ENCODE assay signal across 8 cellular contexts in genomic region chr13:109764474-109765292, GRCh38. TPM values are rescaled to one million over a fixed set of nuclear protein-coding genes. Genes with fewer than 3 reads are reported as not detected.
DNase-seq lines count a peak whose midpoint lies in the region; ATAC-seq and TF ChIP-seq lines count a peak whose summit lies in the region.

No MANE protein-coding gene starts in this region.

- peaks cover 0 to 5% (median 0%) of the 10 kb centered on the region in 3 donors for H3K27me3 Mint-ChIP-seq in CD14-positive monocyte (ENCODE audit: low read depth in 3 of 3)
- no peaks in the 10 kb centered on the region for H3K27me3 Mint-ChIP-seq in activated naive CD8-positive, alpha-beta T cell

- H3K4me2 ChIP-seq in Loucy (ENCODE audit: low read depth, low read length, poor library complexity, severe bottlenecking), result peak overlapping the region; percentile 66

- H3F3A ChIP-seq in Loucy (ENCODE audit: low read depth), result no peaks in the 10 kb centered on the region

- peak overlapping the region; percentile 25; the same call in 1 of the 2 replicates for H2AFZ ChIP-seq in Loucy (ENCODE audit: low read length)

- DNase-seq in CD14-positive monocyte (ENCODE audit: low spot score) (peak; percentile 57), kidney epithelial cell (ENCODE audit: low read depth) (no peak), erythroblast (lab: John Stamatoyannopoulos, UW) (no peak)
- no peak for DNase-seq in activated CD4-positive, CD25-positive, alpha-beta regulatory T cell (lab: John Stamatoyannopoulos, UW)

- TF ChIP-seq CTCF in CD14-positive monocyte (IDR thresholded peaks at IDR 0.05) (peak; percentile 22), Loucy (conservative IDR thresholded peaks at IDR 0.05; ENCODE audit: low read length) (peak; percentile 68), kidney epithelial cell (IDR thresholded peaks at IDR 0.05; ENCODE audit: insufficient read depth, low read length, poor library complexity, severe bottlenecking) (peak; percentile 32)

- no peaks in the 10 kb centered on the region for H3K9me3 ChIP-seq in Loucy (ENCODE audit: insufficient read depth, low read depth, low read length)

- peak overlapping the region; percentile 14 for H3K9ac ChIP-seq in Loucy (ENCODE audit: low read depth, low read length, poor library complexity, severe bottlenecking)

- no peaks in the 10 kb centered on the region for H3K36me3 ChIP-seq in Loucy (ENCODE audit: insufficient read depth, low read length)
- H3K36me3 ChIP-seq in kidney epithelial cell (ENCODE audit: control insufficient read depth, insufficient read depth, low read length), result no peaks in the 10 kb centered on the region

- H3K27ac Mint-ChIP-seq in CD14-positive monocyte, result peak overlapping the region; percentile 40 to 85 (median 68)
- H3K27ac Mint-ChIP-seq in activated naive CD8-positive, alpha-beta T cell, result no peak overlapping the region

- ATAC-seq in HG03521 (IDR thresholded peaks at IDR 0.05; ENCODE audit: unreplicated experiment) (no peak), GM21360 (IDR thresholded peaks at IDR 0.05; ENCODE audit: unreplicated experiment) (no peak)

- H3K27me3 ChIP-seq in Loucy (ENCODE audit: insufficient read depth, low read length, poor library complexity, severe bottlenecking) (no peaks in the 10 kb centered on the region), kidney epithelial cell (ENCODE audit: control insufficient read depth, insufficient read depth, low read length) (no peaks in the 10 kb centered on the region)

- H4K20me1 ChIP-seq in Loucy (ENCODE audit: insufficient read depth, low read length, poor library complexity, severe bottlenecking), result no peaks in the 10 kb centered on the region

- peaks cover 13% of the 10 kb centered on the region for H3K4me1 ChIP-seq in Loucy (ENCODE audit: insufficient read depth, low read length, poor library complexity, severe bottlenecking)

- H3K4me1 Mint-ChIP-seq in CD14-positive monocyte, result peaks cover 37% of the 10 kb centered on the region
- H3K4me1 Mint-ChIP-seq in activated naive CD8-positive, alpha-beta T cell (ENCODE audit: low read depth), result peaks cover 51% of the 10 kb centered on the region

- TF ChIP-seq POLR2A in erythroblast (IDR thresholded peaks at IDR 0.05; ENCODE audit: low read length), result no peak

- no peaks in the 10 kb centered on the region for H3K79me2 ChIP-seq in Loucy (ENCODE audit: insufficient read depth, low read length)

- H3K9me2 ChIP-seq in Loucy (replicated peaks; ENCODE audit: low read depth, low read length), result no peaks in the 10 kb centered on the region

- peaks cover 0 to under 1% (median 0%) of the 10 kb centered on the region in 7 donors for H3K9me3 Mint-ChIP-seq in CD14-positive monocyte
- no peaks in the 10 kb centered on the region for H3K9me3 Mint-ChIP-seq in activated naive CD8-positive, alpha-beta T cell (ENCODE audit: low read depth)

- H3K36me3 Mint-ChIP-seq in CD14-positive monocyte, result peaks cover 28 to 69% of the 10 kb centered on the region in 2 donors
- peaks cover 2% of the 10 kb centered on the region for H3K36me3 Mint-ChIP-seq in activated naive CD8-positive, alpha-beta T cell

- intact Hi-C loops in CD14-positive monocyte (cut with micrococcal nuclease), result no loop called here

- H3K4me3 ChIP-seq in Loucy (ENCODE audit: low read length, poor library complexity, severe bottlenecking) (peak overlapping the region; percentile 36), kidney epithelial cell (ENCODE audit: low read depth, low read length) (no peak overlapping the region)

- H3K4me3 Mint-ChIP-seq in CD14-positive monocyte, result no peak overlapping the region
- H3K4me3 Mint-ChIP-seq in activated naive CD8-positive, alpha-beta T cell, result peak overlapping the region; percentile 27

RNA-seq across cellular contexts. Expression of gene IRS2, which starts 21.7 kb away (rescaled TPM):
- 1 to 10 TPM; 2.4 to 3.5 TPM for polyA plus RNA-seq in CD14-positive monocyte
- 27.1 and 35.7 TPM in 2 replicates for total RNA-seq in kidney epithelial cell
